In genomic region chr5:35851282-35851681, GRCh38 we compare ENCODE assay signal across 1 cellular context.
TF ChIP-seq lines count a peak whose summit lies in the region.

No MANE protein-coding gene starts in this region.

TF ChIP-seq in IMR-90, 13 proteins besides CTCF, POLR2A, EP300 and RAD21 (continued from another document):
- TF ChIP-seq ELK1 (IDR thresholded peaks at IDR 0.05; ENCODE audit: borderline replicate concordance, low read depth, low read length) (no peak), MXI1 (IDR thresholded peaks at IDR 0.05; ENCODE audit: borderline replicate concordance, low read depth, low read length) (no peak), USF2 (IDR thresholded peaks at IDR 0.05; ENCODE audit: low read depth, low read length) (no peak), MAZ (IDR thresholded peaks at IDR 0.05; ENCODE audit: borderline replicate concordance, low read depth, low read length) (no peak), MAFK (IDR thresholded peaks at IDR 0.05; ENCODE audit: low read depth, low read length) (no peak), RCOR1 (IDR thresholded peaks at IDR 0.05; ENCODE audit: insufficient replicate concordance, low read length) (no peak), SMC3 (IDR thresholded peaks at IDR 0.05; ENCODE audit: low read depth, low read length) (no peak), FOS (IDR thresholded peaks at IDR 0.05; ENCODE audit: low read depth, low read length) (no peak), NFE2L2 (IDR thresholded peaks at IDR 0.05; ENCODE audit: low read depth, low read length) (no peak), RFX5 (IDR thresholded peaks at IDR 0.05; ENCODE audit: low read depth, low read length) (no peak), CEBPB (IDR thresholded peaks at IDR 0.05; ENCODE audit: low read depth, low read length) (no peak)
